In genomic region chr6:90466191-90466940, GRCh38 we compare ENCODE assay signal across 12 cellular contexts.
DNase-seq lines count a peak whose midpoint lies in the region; ATAC-seq and TF ChIP-seq lines count a peak whose summit lies in the region.
"Had no signal": no experiment of that assay in that cellular context is flagged by ENCODE, and none has a peak within 500 bp of the region (broad histone marks: within the 10 kb centered on the region; RNA-seq: fewer than 3 reads in every experiment).

No MANE protein-coding gene starts in this region.

- peak; percentile 20 for DNase-seq in stimulated activated CD4-positive, alpha-beta T cell treated with anti-CD3 and anti-CD28 coated beads, Interleukin-12 subunit alpha, Interleukin-12 subunit beta, amount 100 ng/mL, for 4 hours
- DNase-seq in stimulated activated CD4-positive, alpha-beta T cell treated with anti-CD3 and anti-CD28 coated beads, Interleukin-2, amount 100 ng/mL, for 48 hours, result no peak
- DNase-seq in activated CD4-positive, alpha-beta T cell treated with anti-CD3 and anti-CD28 coated beads, Interleukin-2, amount 50 U/mL, for 48 hours, result peak; percentile 31 to 47
- peak; percentile 20 for DNase-seq in fibroblast of mammary gland (ENCODE audit: low read depth)
- peak; percentile 42 for DNase-seq in stromal cell of bone marrow (ENCODE audit: low read depth)
- DNase-seq in NCI-H226, result no peak
- no peak for DNase-seq in sigmoid colon
- DNase-seq: BE2C, HCEC 1CT, T-cell, thyroid gland had no signal

- H3K36me3 ChIP-seq in sigmoid colon, result no peaks in the 10 kb centered on the region
- H3K36me3 ChIP-seq: BE2C, thyroid gland had no signal

- no peaks in the 10 kb centered on the region for H3K4me1 ChIP-seq in sigmoid colon
- H3K4me1 ChIP-seq: BE2C, thyroid gland had no signal

- no peaks in the 10 kb centered on the region for H3K9me3 ChIP-seq in sigmoid colon
- H3K9me3 ChIP-seq: BE2C, thyroid gland had no signal

- TF ChIP-seq CTCF in fibroblast of mammary gland (conservative IDR thresholded peaks at IDR 0.05; ENCODE audit: control insufficient read depth, insufficient read depth, low read depth, low read length) (no peak), sigmoid colon (IDR thresholded peaks at IDR 0.05) (no peak)

- intact Hi-C loops in sigmoid colon (cut with DNase I), result no loop called here

- ATAC-seq in GM18505 (IDR thresholded peaks at IDR 0.05; ENCODE audit: unreplicated experiment), result no peak
- ATAC-seq: T-cell had no signal

- 60 to 68% methylated on average over 7 of the region's 7 CpGs for WGBS in sigmoid colon, 2 donors

- no peak for TF ChIP-seq EP300 in sigmoid colon (IDR thresholded peaks at IDR 0.05)

- H3K4me3 ChIP-seq in fibroblast of mammary gland (ENCODE audit: control insufficient read depth, low read depth, low read length) (no peak overlapping the region), sigmoid colon (no peak overlapping the region)
- H3K4me3 ChIP-seq: thyroid gland had no signal

- no peak for TF ChIP-seq POLR2A in sigmoid colon (IDR thresholded peaks at IDR 0.05)
- no peak for TF ChIP-seq POLR2A in GM18505 (IDR thresholded peaks at IDR 0.05; ENCODE audit: borderline replicate concordance, extremely low read depth, insufficient read depth, insufficient read length)

- no peak overlapping the region for H3K27ac ChIP-seq in sigmoid colon
- H3K27ac ChIP-seq: thyroid gland had no signal

- no peaks in the 10 kb centered on the region for H3K27me3 ChIP-seq in sigmoid colon
- H3K27me3 ChIP-seq: BE2C, thyroid gland had no signal

Comparison
In these comparisons a context has a peak if more than half of its experiments do, and no peak if none do; other contexts are left out.
1. DNase-seq: peak in stimulated activated CD4-positive, alpha-beta T cell treated with anti-CD3 and anti-CD28 coated beads, Interleukin-12 subunit alpha, Interleukin-12 subunit beta, amount 100 ng/mL, for 4 hours (single experiment), activated CD4-positive, alpha-beta T cell treated with anti-CD3 and anti-CD28 coated beads, Interleukin-2, amount 50 U/mL, for 48 hours (2 of 2), fibroblast of mammary gland (single experiment) and stromal cell of bone marrow (single experiment); none in stimulated activated CD4-positive, alpha-beta T cell treated with anti-CD3 and anti-CD28 coated beads, Interleukin-2, amount 100 ng/mL, for 48 hours (0 of 2), NCI-H226 (single experiment) and sigmoid colon (single experiment).